22 cellular contexts compared by ENCODE assay signal in the genomic region with DNA sequence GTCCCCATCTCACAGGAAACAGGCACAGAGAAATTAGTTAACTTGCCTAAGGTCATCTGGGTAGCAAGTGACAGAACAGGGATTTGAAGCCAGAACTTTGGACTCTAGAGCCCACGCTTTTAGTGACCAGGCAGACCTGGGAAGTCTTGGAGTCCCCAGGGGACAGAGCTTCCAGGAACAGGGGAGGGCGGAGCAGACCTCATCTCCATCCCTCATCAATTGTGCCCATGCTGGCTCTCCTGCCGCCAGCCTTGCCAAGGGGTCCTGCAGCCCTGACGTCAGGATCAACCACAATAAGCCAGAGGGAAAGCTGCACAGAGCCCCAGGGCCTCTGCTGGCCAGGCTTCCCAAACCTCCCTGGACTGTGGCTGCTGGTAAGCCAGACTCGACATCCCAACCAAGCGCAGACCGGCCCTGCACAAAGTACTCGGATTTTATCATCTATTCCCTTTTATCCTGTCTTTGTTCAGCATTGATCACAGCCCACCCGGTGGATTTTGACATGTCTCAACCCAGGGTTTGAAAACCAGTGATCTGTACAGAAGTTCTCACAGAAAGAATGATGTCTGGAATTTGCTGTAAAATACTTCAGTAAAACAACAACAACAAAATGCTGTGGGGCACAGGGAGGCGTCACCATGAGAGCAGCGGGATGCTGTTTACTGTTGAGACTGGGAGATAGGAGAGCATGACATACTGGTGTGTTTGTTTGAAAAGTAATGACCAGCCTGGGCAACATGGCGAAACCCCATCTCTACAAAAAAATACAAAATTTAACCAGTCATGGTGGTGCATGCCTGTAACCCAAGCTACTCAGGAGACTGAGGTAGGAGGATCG.
"Had no signal": no experiment of that assay in that cellular context is flagged by ENCODE, and none has a peak within 500 bp of the region (broad histone marks: within the 10 kb centered on the region; RNA-seq: fewer than 3 reads in every experiment).

No MANE protein-coding gene starts in this region.

- H3K27me3 ChIP-seq: colonic mucosa, gastrocnemius medialis, ovary, right lobe of liver, suprapubic skin, transverse colon had no signal

- ATAC-seq: gastrocnemius medialis; left ventricle myocardium superior; lower lobe of right lung; naive thymus-derived CD8-positive, alpha-beta T cell; right lobe of liver; stimulated activated naive CD8-positive, alpha-beta T cell treated with anti-CD3 and anti-CD28 coated beads, Interleukin-15, amount 100 ng/mL, for 72 hours had no signal

- H3K27ac Mint-ChIP-seq: nephron progenitor cell; stimulated activated naive CD8-positive, alpha-beta T cell treated with anti-CD3 and anti-CD28 coated beads, Interleukin-15, amount 100 ng/mL, for 72 hours had no signal

- H3K9me3 Mint-ChIP-seq: naive thymus-derived CD8-positive, alpha-beta T cell; nephron progenitor cell; stimulated activated naive CD8-positive, alpha-beta T cell treated with anti-CD3 and anti-CD28 coated beads, Interleukin-15, amount 100 ng/mL, for 72 hours had no signal

- H3K4me1 ChIP-seq: colonic mucosa, gastrocnemius medialis, lower lobe of right lung, right lobe of liver, suprapubic skin had no signal

- H3K36me3 ChIP-seq: colonic mucosa, gastrocnemius medialis, lower lobe of right lung, ovary, right lobe of liver, suprapubic skin, transverse colon had no signal

- H3K9me3 ChIP-seq: colonic mucosa, gastrocnemius medialis, lower lobe of right lung, ovary, right lobe of liver, suprapubic skin, transverse colon had no signal

- H3K4me3 Mint-ChIP-seq: naive thymus-derived CD8-positive, alpha-beta T cell; nephron progenitor cell; stimulated activated naive CD8-positive, alpha-beta T cell treated with anti-CD3 and anti-CD28 coated beads, Interleukin-15, amount 100 ng/mL, for 72 hours had no signal

- DNase-seq: colonic mucosa; dermis blood vessel endothelial cell; effector memory CD4-positive, alpha-beta T cell; foreskin fibroblast; gastrocnemius medialis; head of caudate nucleus; left ventricle myocardium superior; lower lobe of right lung; nephron progenitor cell; nucleus accumbens; ovary; right lobe of liver; small intestine; stimulated activated CD4-positive, alpha-beta T cell treated with anti-CD3 and anti-CD28 coated beads, Interleukin-15, amount 100 ng/mL, for 24 hours; stimulated activated CD4-positive, alpha-beta T cell treated with anti-CD3 and anti-CD28 coated beads, Interleukin-2, amount 100 ng/mL, for 48 hours; stimulated activated naive CD4-positive, alpha-beta T cell; stimulated activated naive CD8-positive, alpha-beta T cell treated with anti-CD3 and anti-CD28 coated beads, Interleukin-15, amount 100 ng/mL, for 72 hours; transverse colon had no signal

- H3K36me3 Mint-ChIP-seq: naive thymus-derived CD8-positive, alpha-beta T cell had no signal

- H3K27ac ChIP-seq: colonic mucosa, gastrocnemius medialis, lower lobe of right lung, ovary, right lobe of liver, suprapubic skin, transverse colon had no signal

- FAIRE-seq: endothelial cell of umbilical vein, keratinocyte, small intestine had no signal

- H3K4me3 ChIP-seq: colonic mucosa, gastrocnemius medialis, lower lobe of right lung, ovary, right lobe of liver, suprapubic skin, transverse colon had no signal

- H3K27me3 Mint-ChIP-seq: naive thymus-derived CD8-positive, alpha-beta T cell; stimulated activated naive CD8-positive, alpha-beta T cell treated with anti-CD3 and anti-CD28 coated beads, Interleukin-15, amount 100 ng/mL, for 72 hours had no signal
